In the genomic region with DNA sequence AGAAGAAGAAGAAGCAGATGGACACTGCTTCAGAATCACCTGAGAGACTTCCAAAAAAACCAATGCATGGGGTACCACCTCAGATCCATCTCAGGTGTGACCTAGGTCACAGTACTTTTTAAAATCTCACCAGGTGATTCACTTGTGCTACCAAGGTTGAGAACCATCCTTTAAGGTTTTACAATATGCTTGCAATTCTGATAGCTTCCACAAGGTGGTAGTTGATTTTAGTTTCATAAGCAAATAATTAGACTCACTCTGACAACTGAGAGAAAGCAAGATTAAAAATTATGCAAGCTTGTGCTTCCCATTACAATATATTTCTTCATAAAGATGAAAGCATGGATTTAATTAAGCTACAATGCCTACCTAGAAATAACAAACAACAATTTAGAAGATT, we compare ENCODE assay signal across 1 cellular context.
TF ChIP-seq lines count a peak whose summit lies in the region.

No MANE protein-coding gene starts in this region.

TF ChIP-seq in WTC11, 78 proteins besides CTCF, POLR2A, EP300 and RAD21 (continued from another document):
- TF ChIP-seq, protein P1, sequence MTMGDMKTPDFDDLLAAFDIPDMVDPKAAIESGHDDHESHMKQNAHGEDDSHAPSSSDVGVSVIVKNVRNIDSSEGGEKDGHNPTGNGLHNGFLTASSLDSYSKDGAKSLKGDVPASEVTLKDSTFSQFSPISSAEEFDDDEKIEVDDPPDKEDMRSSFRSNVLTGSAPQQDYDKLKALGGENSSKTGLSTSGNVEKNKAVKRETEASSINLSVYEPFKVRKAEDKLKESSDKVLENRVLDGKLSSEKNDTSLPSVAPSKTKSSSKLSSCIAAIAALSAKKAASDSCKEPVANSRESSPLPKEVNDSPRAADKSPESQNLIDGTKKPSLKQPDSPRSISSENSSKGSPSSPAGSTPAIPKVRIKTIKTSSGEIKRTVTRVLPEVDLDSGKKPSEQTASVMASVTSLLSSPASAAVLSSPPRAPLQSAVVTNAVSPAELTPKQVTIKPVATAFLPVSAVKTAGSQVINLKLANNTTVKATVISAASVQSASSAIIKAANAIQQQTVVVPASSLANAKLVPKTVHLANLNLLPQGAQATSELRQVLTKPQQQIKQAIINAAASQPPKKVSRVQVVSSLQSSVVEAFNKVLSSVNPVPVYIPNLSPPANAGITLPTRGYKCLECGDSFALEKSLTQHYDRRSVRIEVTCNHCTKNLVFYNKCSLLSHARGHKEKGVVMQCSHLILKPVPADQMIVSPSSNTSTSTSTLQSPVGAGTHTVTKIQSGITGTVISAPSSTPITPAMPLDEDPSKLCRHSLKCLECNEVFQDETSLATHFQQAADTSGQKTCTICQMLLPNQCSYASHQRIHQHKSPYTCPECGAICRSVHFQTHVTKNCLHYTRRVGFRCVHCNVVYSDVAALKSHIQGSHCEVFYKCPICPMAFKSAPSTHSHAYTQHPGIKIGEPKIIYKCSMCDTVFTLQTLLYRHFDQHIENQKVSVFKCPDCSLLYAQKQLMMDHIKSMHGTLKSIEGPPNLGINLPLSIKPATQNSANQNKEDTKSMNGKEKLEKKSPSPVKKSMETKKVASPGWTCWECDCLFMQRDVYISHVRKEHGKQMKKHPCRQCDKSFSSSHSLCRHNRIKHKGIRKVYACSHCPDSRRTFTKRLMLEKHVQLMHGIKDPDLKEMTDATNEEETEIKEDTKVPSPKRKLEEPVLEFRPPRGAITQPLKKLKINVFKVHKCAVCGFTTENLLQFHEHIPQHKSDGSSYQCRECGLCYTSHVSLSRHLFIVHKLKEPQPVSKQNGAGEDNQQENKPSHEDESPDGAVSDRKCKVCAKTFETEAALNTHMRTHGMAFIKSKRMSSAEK (CRISPR knock-in tag; IDR thresholded peaks at IDR 0.05; ENCODE audit: borderline replicate concordance): no peak
TF ChIP-seq in WTC11: peak in this region for 0.
